Comparison of ENCODE assay signal across 8 cellular contexts in genomic region chr10:59905735-59906416, GRCh38. TPM values are rescaled to one million over a fixed set of nuclear protein-coding genes. Genes with fewer than 3 reads are reported as not detected.
DNase-seq lines count a peak whose midpoint lies in the region; ATAC-seq, FAIRE-seq and TF ChIP-seq lines count a peak whose summit lies in the region.

No MANE protein-coding gene starts in this region.

- RAD21 ChIA-PET in GM12878 (lab: Charles Lee; ENCODE audit: unreplicated experiment) = interaction anchor here (0.6 to 6.1 kb wide), 22 partner anchors 8 to 858 kb away, joined by 3 to 140 read pairs (median 4); no protein-coding TSS in a partner anchor

- H3K36me3 ChIP-seq in MG63 (peaks cover 3% of the 10 kb centered on the region), GM12878 (ENCODE audit: control insufficient read depth in 2 of 2, insufficient read depth in 2 of 2, low read length in 1 of 2) (no peaks in the 10 kb centered on the region; a peak in 1 of 4 replicates)

- WGBS in GM12878 (ENCODE audit: insufficient coverage, insufficient replicate concordance, low lambda C conversion rate, missing lambda C conversion rate) = 1% methylated on average over 34 of the region's 56 CpGs

- H3K4me2 ChIP-seq in GM12878 (ENCODE audit: control insufficient read depth, insufficient read depth) = peak overlapping the region; percentile 93

- in situ Hi-C loops in GM12878 (cut with MboI) = no loop called here

- POLR2A ChIA-PET in GM12878 (lab: Charles Lee) = interaction anchor here (0.8 to 3.1 kb wide), 10 partner anchors 18 to 126 kb away, joined by 3 to 13 read pairs (median 4); no protein-coding TSS in a partner anchor

- CTCF ChIA-PET in GM12878 (lab: Yijun Ruan, JAX) = interaction anchor here (0.8 to 5.7 kb wide), 27 partner anchors 12 to 280 kb away, joined by 3 to 181 read pairs (median 5); no protein-coding TSS in a partner anchor

- peak; percentile 8 for ATAC-seq in GM12878
- ATAC-seq in stimulated activated naive CD8-positive, alpha-beta T cell treated with anti-CD3 and anti-CD28 coated beads, Interleukin-15, Interleukin-2, amounts not matched to agents 100 U/mL and 50 U/mL, for 24 hours = no peak

- H3K27ac ChIP-seq in GM12878 (ENCODE audit: control insufficient read depth, insufficient read depth) (peak overlapping the region; percentile 88), layer of hippocampus (ENCODE audit: low read depth, low read length) (peak overlapping the region; percentile 89)

- peak overlapping the region; percentile 87 for H2AFZ ChIP-seq in GM12878 (ENCODE audit: control insufficient read depth, low read depth, low read length)

- H3K79me2 ChIP-seq in GM12878 (ENCODE audit: control insufficient read depth, insufficient read depth, low read length) = peaks cover 55% of the 10 kb centered on the region

- intact Hi-C loops in GM12878 (cut with micrococcal nuclease; ENCODE audit: unreplicated experiment) = loop anchor here (1.0 to 10.0 kb wide), 10 partner anchors 25 to 1641 kb away; partner anchors contain the start of genes CISD1 and IPMK

- no peak for TF ChIP-seq EP300 in GM12878 (IDR thresholded peaks at IDR 0.05; ENCODE audit: borderline replicate concordance in 1 of 2, control insufficient read depth in 1 of 2, low read depth in 2 of 2, low read length in 2 of 2)

- SMC1A ChIA-PET in GM12878 (lab: Charles Lee; ENCODE audit: uncharacterized antibody, unreplicated experiment) = interaction anchor here (0.8 to 10.1 kb wide), 20 partner anchors 10 to 528 kb away, joined by 3 to 143 read pairs (median 5); no protein-coding TSS in a partner anchor

- H3K9me3 ChIP-seq in MG63 = no peaks in the 10 kb centered on the region
- no peaks in the 10 kb centered on the region for H3K9me3 ChIP-seq in GM12878 (replicated peaks; ENCODE audit: control insufficient read depth, insufficient read depth, low read length)

- DNase-seq in MG63 (no peak), GM12878 (ENCODE audit: low read depth, low spot score) (no peak), GDM1 (lab: John Stamatoyannopoulos, UW) (no peak), inferior parietal cortex (ENCODE audit: extremely low spot score) (no peak), NCI-H1092 treated with DMSO at 0.1 percent for 48 hours (lab: John Stamatoyannopoulos, UW) (no peak)
- peak; percentile 46 for DNase-seq in stimulated activated naive CD8-positive, alpha-beta T cell treated with anti-CD3 and anti-CD28 coated beads, Interleukin-15, Interleukin-2, amounts not matched to agents 100 U/mL and 50 U/mL, for 24 hours

- BruUV-seq in GM12878 (replicated peaks; lab: Mats Ljungman, UMichigan) = no TSS peak

- no peak for FAIRE-seq in GM12878 (lab: Jason Lieb, UNC)

- peaks cover 8% of the 10 kb centered on the region for H3K4me1 ChIP-seq in GM12878 (ENCODE audit: control insufficient read depth, insufficient read depth, low read length)

- H3K4me3 ChIP-seq in GM12875 (ENCODE audit: low read depth, low read length) (peak overlapping the region; percentile 99), MG63 (peak overlapping the region; percentile 70), GM12878 (peak overlapping the region; percentile 94)

- TF ChIP-seq RAD21 in GM12878 (IDR thresholded peaks at IDR 0.05; ENCODE audit: insufficient read depth, low read depth, low read length) = no peak

- H4K20me1 ChIP-seq in GM12878 (ENCODE audit: control insufficient read depth, insufficient read depth) = no peaks in the 10 kb centered on the region; the same call in 1 of the 2 replicates

- TF ChIP-seq CTCF in GM12875 (IDR thresholded peaks at IDR 0.05; ENCODE audit: borderline replicate concordance, insufficient read depth, low read depth, low read length) (no peak), GM12878 (IDR thresholded peaks at IDR 0.05 in 2 of 3, conservative IDR thresholded peaks at IDR 0.05 in 1 of 3; ENCODE audit: control insufficient read depth in 2 of 3, extremely low read depth in 1 of 3, insufficient read depth in 1 of 3, low read depth in 3 of 3, low read length in 3 of 3) (no peak)

- H3K27me3 ChIP-seq in MG63 (no peaks in the 10 kb centered on the region), GM12878 (replicated peaks in 1 of 2; ENCODE audit: control insufficient read depth in 2 of 2, insufficient read depth in 2 of 2, low read length in 1 of 2) (no peaks in the 10 kb centered on the region), layer of hippocampus (ENCODE audit: control insufficient read depth, insufficient read depth, low read length) (no peaks in the 10 kb centered on the region)

- peak overlapping the region; percentile 89 for H3K9ac ChIP-seq in GM12878 (ENCODE audit: control insufficient read depth, insufficient read depth, low read length)

- TF ChIP-seq POLR2A in GM12878 (IDR thresholded peaks at IDR 0.05; ENCODE audit: low read depth, low read length) = no peak

TF ChIP-seq in GM12878, 131 proteins besides CTCF, POLR2A, EP300 and RAD21:
- TF ChIP-seq PAX5 (IDR thresholded peaks at IDR 0.05; ENCODE audit: borderline replicate concordance, low read depth, low read length) (0 out of 2 replicates have a peak, but pooled peaks have one; percentile 19), MEF2B (IDR thresholded peaks at IDR 0.05; ENCODE audit: partially characterized antibody, poor library complexity, severe bottlenecking) (peak; percentile 12), DPF2 (IDR thresholded peaks at IDR 0.05) (0 out of 2 replicates have a peak, but pooled peaks have one; percentile 28), BCL11A (IDR thresholded peaks at IDR 0.05; ENCODE audit: low read depth, low read length) (0 out of 2 replicates have a peak, but pooled peaks have one; percentile 3), ASH2L (IDR thresholded peaks at IDR 0.05; ENCODE audit: borderline replicate concordance, low read depth) (0 out of 2 replicates have a peak, but pooled peaks have one; percentile 15), USF2 (IDR thresholded peaks at IDR 0.05; ENCODE audit: borderline replicate concordance, low read depth, low read length) (no peak), TCF3 (IDR thresholded peaks at IDR 0.05; ENCODE audit: borderline replicate concordance, insufficient read depth, low read depth, low read length) (no peak)
- TF ChIP-seq, protein P1, sequence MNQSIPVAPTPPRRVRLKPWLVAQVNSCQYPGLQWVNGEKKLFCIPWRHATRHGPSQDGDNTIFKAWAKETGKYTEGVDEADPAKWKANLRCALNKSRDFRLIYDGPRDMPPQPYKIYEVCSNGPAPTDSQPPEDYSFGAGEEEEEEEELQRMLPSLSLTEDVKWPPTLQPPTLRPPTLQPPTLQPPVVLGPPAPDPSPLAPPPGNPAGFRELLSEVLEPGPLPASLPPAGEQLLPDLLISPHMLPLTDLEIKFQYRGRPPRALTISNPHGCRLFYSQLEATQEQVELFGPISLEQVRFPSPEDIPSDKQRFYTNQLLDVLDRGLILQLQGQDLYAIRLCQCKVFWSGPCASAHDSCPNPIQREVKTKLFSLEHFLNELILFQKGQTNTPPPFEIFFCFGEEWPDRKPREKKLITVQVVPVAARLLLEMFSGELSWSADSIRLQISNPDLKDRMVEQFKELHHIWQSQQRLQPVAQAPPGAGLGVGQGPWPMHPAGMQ (IDR thresholded peaks at IDR 0.05; ENCODE audit: borderline replicate concordance) = no peak

RNA-seq across cellular contexts. Expression of gene CCDC6, which starts 0.5 kb away (rescaled TPM):
- total RNA-seq in MG63 (2014; rRNA removed; shearing (Covaris generic); ENCODE audit: low replicate concordance) = 19.0 and 21.1 TPM in 2 replicates
- 43.8 and 44.1 TPM in 2 replicates for total RNA-seq in GM12878 (2013; cell fraction: nucleolus; rRNA removed)
- 22.0 and 26.2 TPM in 2 replicates for total RNA-seq in GM12878 (2014; rRNA removed)
- 22.7 and 25.2 TPM in 2 replicates for total RNA-seq in GM12878 (2014; rRNA removed; fragmentation: Illumina TruSeq; extraction: Trizol)
- 45.0 and 46.2 TPM in 2 replicates for total RNA-seq in GM12878 (2021)
- 11.0 TPM for polyA plus RNA-seq in GM12878 (2011; ENCODE audit: low read depth)
- 34.8 and 37.0 TPM in 2 replicates for polyA plus RNA-seq in GM12878 (2011; rRNA removed)
- 22.1 and 22.8 TPM in 2 replicates for polyA plus RNA-seq in GM12878 (2011; cell fraction: cytosol; rRNA removed)
- 19.7 and 20.8 TPM in 2 replicates for polyA plus RNA-seq in GM12878 (2011; cell fraction: nucleus; rRNA removed)
- polyA plus RNA-seq in GM12878 (2012) = 15.4 and 15.7 TPM in 2 replicates
- 34.8 and 40.7 TPM in 2 replicates for polyA plus RNA-seq in GM12878 (2014; fragmentation: Illumina TruSeq; extraction: Trizol)
- 10 to 100 TPM; 11.8 to 12.3 TPM for polyA plus RNA-seq in GM12878 (2014; fragmentation: Nextera tagmentation; extraction: Ambion mirVana)
- 19.5 and 23.7 TPM in 2 replicates for polyA plus RNA-seq in GM12878 (2014; rRNA removed)
- 10 to 100 TPM; 29.7 to 30.5 TPM for polyA plus RNA-seq in GM12878 (2016; fragmentation: Nextera tagmentation; extraction: Ambion mirVana)
- polyA minus RNA-seq in GM12878 (2011; rRNA and poly(A)+ RNA removed) = 52.4 and 62.0 TPM in 2 replicates
- polyA minus RNA-seq in GM12878 (2011; cell fraction: cytosol; rRNA and poly(A)+ RNA removed) = 22.6 and 30.9 TPM in 2 replicates
- 18.3 and 26.8 TPM in 2 replicates for polyA minus RNA-seq in GM12878 (2011; cell fraction: nucleus; rRNA and poly(A)+ RNA removed)
